Comparison of ENCODE assay signal across 7 cellular contexts in the genomic region with DNA sequence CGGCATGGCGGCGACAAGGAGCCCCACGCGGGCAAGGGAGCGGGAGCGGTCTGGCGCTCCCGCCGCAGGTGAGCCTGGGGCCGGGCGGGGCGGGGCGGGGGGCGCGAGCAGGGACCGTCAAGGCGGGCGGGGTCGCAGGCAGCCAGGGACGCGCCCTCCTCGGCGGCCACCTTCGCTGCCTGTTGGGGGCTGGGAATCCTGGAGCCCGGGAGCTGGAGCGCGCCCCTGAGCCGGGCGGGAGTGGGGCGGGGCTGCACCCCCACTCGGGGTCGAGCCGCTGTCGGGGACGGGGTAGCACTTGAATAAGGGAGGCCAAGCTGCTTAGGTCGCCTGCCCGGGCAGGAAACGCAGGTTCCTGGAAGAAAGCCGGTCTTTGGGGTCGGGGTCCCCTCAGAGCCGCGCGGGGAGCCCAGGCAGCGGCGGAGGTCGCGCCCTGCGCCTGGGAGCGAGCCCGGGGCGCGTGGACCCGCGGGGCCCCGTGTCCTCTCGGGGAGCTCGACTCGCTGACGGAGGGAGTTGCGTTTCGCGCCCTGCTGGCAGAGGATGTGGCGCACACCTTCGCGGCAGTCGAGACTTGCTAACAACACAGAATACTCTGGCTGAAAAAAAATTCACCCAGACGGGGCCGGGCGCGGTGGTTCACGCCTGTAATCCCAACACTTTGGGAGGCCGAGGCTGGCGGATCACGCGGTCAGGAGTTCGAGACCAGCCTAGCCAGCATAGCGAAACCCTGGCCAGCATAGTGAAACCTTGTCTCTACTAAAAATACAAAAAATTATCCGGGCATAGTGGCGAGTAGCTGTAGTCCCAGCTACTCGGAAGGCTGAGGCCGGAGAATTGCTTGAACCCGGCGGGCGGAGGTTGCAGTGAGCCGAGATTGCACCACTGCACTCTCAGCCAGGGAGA. TPM values are rescaled to one million over a fixed set of nuclear protein-coding genes. Genes with fewer than 3 reads are reported as not detected.
DNase-seq lines count a peak whose midpoint lies in the region; ATAC-seq and TF ChIP-seq lines count a peak whose summit lies in the region.

No MANE protein-coding gene starts in this region.

- 5 to 8% methylated on average over 68 to 73 of the region's 86 CpGs for WGBS in mesodermal cell (ENCODE audit: insufficient coverage in 2 of 2), 2 experiments

- no peaks in the 10 kb centered on the region for H3K36me3 ChIP-seq in mesodermal cell (ENCODE audit: control insufficient read depth, insufficient read depth, low read length)

- no peaks in the 10 kb centered on the region for H3K4me1 ChIP-seq in mesodermal cell (ENCODE audit: control insufficient read depth, insufficient read depth, low read length, poor library complexity, severe bottlenecking)

- peak overlapping the region; percentile 54 to 77 for H3K27ac ChIP-seq in coronary artery
- H3K27ac ChIP-seq in mesodermal cell (ENCODE audit: low read depth, low read length, severe bottlenecking), result no peak overlapping the region

- ATAC-seq in GM18502 (IDR thresholded peaks at IDR 0.05; ENCODE audit: poor library complexity, unreplicated experiment), result peak; percentile 78
- ATAC-seq in HG02763 (IDR thresholded peaks at IDR 0.05; ENCODE audit: unreplicated experiment), result peak; percentile 45

- DNase-seq in NCI-H1694 (lab: John Stamatoyannopoulos, UW) (peak; percentile 45), coronary artery (ENCODE audit: low spot score) (no peak)
- DNase-seq in activated CD4-positive, alpha-beta T cell treated with anti-CD3 and anti-CD28 coated beads for 24 hours (ENCODE audit: low read depth in 2 of 2), result peak; percentile 56 to 61
- DNase-seq in stimulated activated CD8-positive, alpha-beta memory T cell treated with anti-CD3 and anti-CD28 coated beads, Interleukin-4, amount 100 ng/mL, for 1 hour (ENCODE audit: low read depth in 2 of 2, low spot score in 1 of 2), result peak; percentile 43 to 72

- no peak for TF ChIP-seq CTCF in coronary artery (IDR thresholded peaks at IDR 0.05)

- peak overlapping the region; percentile 94 for H3K4me3 ChIP-seq in coronary artery
- H3K4me3 ChIP-seq in mesodermal cell (ENCODE audit: extremely low read depth, insufficient read depth, low read length, poor library complexity, severe bottlenecking), result peak overlapping the region; percentile 66

- peaks cover 3% of the 10 kb centered on the region for H3K9me3 ChIP-seq in mesodermal cell (ENCODE audit: control insufficient read depth, low read length)

RNA-seq across cellular contexts. Expression of a gene that starts 0.6 kb away (rescaled TPM):
- polyA plus RNA-seq in mesodermal cell (2013, experiment 1 of 2), result 2.2 TPM
- 2.2 TPM for polyA plus RNA-seq in mesodermal cell (2013, experiment 2 of 2)
